7 cellular contexts compared by ENCODE assay signal in genomic region chr11:33970984-33971466, GRCh38.
DNase-seq lines count a peak whose midpoint lies in the region; ATAC-seq and TF ChIP-seq lines count a peak whose summit lies in the region.

No MANE protein-coding gene starts in this region.

- H3K9me3 ChIP-seq in DOHH2 (ENCODE audit: control insufficient read depth, insufficient read depth, low read length) (no peaks in the 10 kb centered on the region), H9 (ENCODE audit: control insufficient read depth, low read depth, low read length) (no peaks in the 10 kb centered on the region), cardiac muscle cell (ENCODE audit: low read depth) (no peaks in the 10 kb centered on the region)

- no peaks in the 10 kb centered on the region for H3K23me2 ChIP-seq in H9 (ENCODE audit: insufficient read length, low read depth, low read length, poor library complexity, severe bottlenecking)

- H4K91ac ChIP-seq in H9 (ENCODE audit: insufficient read length, low read depth, low read length): no peak overlapping the region

- no peak overlapping the region for H2BK120ac ChIP-seq in H9 (ENCODE audit: low read depth, low read length, poor library complexity, severe bottlenecking)

- no peak overlapping the region for H3K4ac ChIP-seq in H9 (ENCODE audit: low read depth, low read length)

- POLR2A ChIA-PET in activated B cell treated with CpG ODN at 0.5 μM for 24 hours (lab: Charles Lee): interaction anchor here (1.3 to 1.6 kb wide), 4 partner anchors 58 to 112 kb away, joined by 3 to 6 read pairs (median 4); no protein-coding TSS in a partner anchor

- H3T11ph ChIP-seq in H9 (ENCODE audit: low read length): no peak overlapping the region

- no peak overlapping the region for H4K8ac ChIP-seq in H9 (replicated peaks; ENCODE audit: insufficient read length, low read depth, low read length)

- no peaks in the 10 kb centered on the region for H3K79me1 ChIP-seq in H9 (ENCODE audit: insufficient read depth, low read depth, low read length, poor library complexity, severe bottlenecking)

- H3K4me1 Mint-ChIP-seq in H9 (no peaks in the 10 kb centered on the region), activated B cell treated with CpG ODN at 0.5 μM for 24 hours (peaks cover 5% of the 10 kb centered on the region)
- no peaks in the 10 kb centered on the region for H3K4me1 Mint-ChIP-seq in T-helper 2 cell treated with Interferon-gamma antibody and Interleukin-4, amounts not matched to agents 5 μg/mL and 100 μg/mL, for 36 hours (ENCODE audit: low read depth)

- peaks cover 5% of the 10 kb centered on the region; the same call in 1 of the 2 replicates for H3K27me3 ChIP-seq in DOHH2 (ENCODE audit: control insufficient read depth, low read length)
- no peaks in the 10 kb centered on the region for H3K27me3 ChIP-seq in H9 (ENCODE audit: insufficient read depth, low read length)
- no peaks in the 10 kb centered on the region for H3K27me3 ChIP-seq in cardiac muscle cell

- ATAC-seq in activated B cell treated with CpG ODN at 0.5 μM for 24 hours (ENCODE audit: low read depth): peak; percentile 87

- no CpG with 5 or more reads among the region's 8 CpGs for WGBS in H9 (ENCODE audit: extremely low coverage, insufficient read length, low lambda C conversion rate)

- H3F3A ChIP-seq in DOHH2 (ENCODE audit: control insufficient read depth, insufficient read depth): no peaks in the 10 kb centered on the region

- H4K20me1 ChIP-seq in DOHH2 (ENCODE audit: control insufficient read depth, insufficient read depth, low read depth, low read length) (no peaks in the 10 kb centered on the region), H9 (ENCODE audit: control insufficient read depth, insufficient read depth, insufficient read length) (no peaks in the 10 kb centered on the region)

- no peak overlapping the region for H3K23ac ChIP-seq in H9 (ENCODE audit: insufficient read length, low read depth, low read length)

- no peak overlapping the region for H2BK12ac ChIP-seq in H9 (ENCODE audit: insufficient read length, low read depth, low read length)

- H3K9me3 Mint-ChIP-seq in H9: no peaks in the 10 kb centered on the region
- no peaks in the 10 kb centered on the region for H3K9me3 Mint-ChIP-seq in activated B cell treated with CpG ODN at 0.5 μM for 24 hours
- no peaks in the 10 kb centered on the region for H3K9me3 Mint-ChIP-seq in T-helper 2 cell treated with Interferon-gamma antibody and Interleukin-4, amounts not matched to agents 5 μg/mL and 100 μg/mL, for 36 hours

- H3K56ac ChIP-seq in H9 (ENCODE audit: insufficient read length, low read depth, low read length): no peak overlapping the region

- no peak overlapping the region for H2BK20ac ChIP-seq in H9 (ENCODE audit: low read depth, low read length, poor library complexity, severe bottlenecking)

- H3K27ac Mint-ChIP-seq in H9 (no peak overlapping the region), activated B cell treated with CpG ODN at 0.5 μM for 24 hours (no peak overlapping the region)
- H3K27ac Mint-ChIP-seq in T-helper 2 cell treated with Interferon-gamma antibody and Interleukin-4, amounts not matched to agents 5 μg/mL and 100 μg/mL, for 36 hours: no peak overlapping the region

- no peaks in the 10 kb centered on the region for H3K79me2 ChIP-seq in DOHH2 (ENCODE audit: control insufficient read depth, low read length)
- H3K79me2 ChIP-seq in H9 (ENCODE audit: insufficient read depth, low read length): no peaks in the 10 kb centered on the region

- no peak overlapping the region for H3K9ac ChIP-seq in H9 (ENCODE audit: extremely low read depth, insufficient read length, low read length)

- DNase-seq in H9 (peak; percentile 51), NCI-H2029 treated with DMSO at 0.1 percent for 48 hours (lab: John Stamatoyannopoulos, UW) (peak; percentile 43), activated B cell treated with CpG ODN at 0.5 μM for 24 hours (no peak), cardiac muscle cell (ENCODE audit: low read depth in 1 of 2, low spot score in 1 of 2) (peak; percentile 70 to 77), pulmonary artery endothelial cell (ENCODE audit: low read depth, low spot score) (peak; percentile 27)
- DNase-seq in T-helper 2 cell treated with Interferon-gamma antibody and Interleukin-4, amounts not matched to agents 5 μg/mL and 100 μg/mL, for 36 hours (ENCODE audit: low spot score): no peak

- TF ChIP-seq CTCF in DOHH2 (IDR thresholded peaks at IDR 0.05; ENCODE audit: low read depth, low read length, poor library complexity, severe bottlenecking): peak; percentile 88
- TF ChIP-seq CTCF in H9 (conservative IDR thresholded peaks at IDR 0.05): peak; percentile 76
- no peak for TF ChIP-seq CTCF in activated B cell treated with CpG ODN at 0.5 μM for 24 hours (IDR thresholded peaks at IDR 0.05)
- TF ChIP-seq CTCF in cardiac muscle cell (IDR thresholded peaks at IDR 0.05; ENCODE audit: low read depth, low read length): peak; percentile 76

- H3K9me2 ChIP-seq in DOHH2 (replicated peaks; ENCODE audit: control insufficient read depth, low read length): no peaks in the 10 kb centered on the region

- H3K4me1 ChIP-seq in DOHH2 (ENCODE audit: control insufficient read depth, low read length) (peaks cover 30% of the 10 kb centered on the region), H9 (ENCODE audit: insufficient read depth, low read length) (no peaks in the 10 kb centered on the region), cardiac muscle cell (ENCODE audit: low read depth) (no peaks in the 10 kb centered on the region)

- no peak overlapping the region for H3K18ac ChIP-seq in H9 (ENCODE audit: insufficient read length, low read depth, low read length)

- H2AFZ ChIP-seq in H9 (ENCODE audit: low read length): peak overlapping the region; percentile 6

- no peaks in the 10 kb centered on the region for H3K36me3 ChIP-seq in DOHH2 (ENCODE audit: control insufficient read depth, low read length)
- no peaks in the 10 kb centered on the region for H3K36me3 ChIP-seq in cardiac muscle cell

- CTCF ChIA-PET in activated B cell treated with CpG ODN at 0.5 μM for 24 hours (lab: Charles Lee): interaction anchor here (0.6 to 5.5 kb wide), 26 partner anchors 9 to 387 kb away, joined by 3 to 99 read pairs (median 5); partner anchors contain the start of gene ABTB2

- H2BK5ac ChIP-seq in H9 (ENCODE audit: insufficient read length, low read length): no peak overlapping the region

- H3K27me3 Mint-ChIP-seq in H9 (ENCODE audit: low read depth): peaks cover 1% of the 10 kb centered on the region
- H3K27me3 Mint-ChIP-seq in activated B cell treated with CpG ODN at 0.5 μM for 24 hours: peaks cover 4% of the 10 kb centered on the region
- peaks cover 9% of the 10 kb centered on the region for H3K27me3 Mint-ChIP-seq in T-helper 2 cell treated with Interferon-gamma antibody and Interleukin-4, amounts not matched to agents 5 μg/mL and 100 μg/mL, for 36 hours (ENCODE audit: low read depth)

- H3K36me3 Mint-ChIP-seq in H9 (ENCODE audit: insufficient read depth in 1 of 3, low read depth in 3 of 3) (no peaks in the 10 kb centered on the region), activated B cell treated with CpG ODN at 0.5 μM for 24 hours (ENCODE audit: low read depth) (no peaks in the 10 kb centered on the region)
- H3K36me3 Mint-ChIP-seq in T-helper 2 cell treated with Interferon-gamma antibody and Interleukin-4, amounts not matched to agents 5 μg/mL and 100 μg/mL, for 36 hours (ENCODE audit: low read depth): no peaks in the 10 kb centered on the region

- H3K4me2 ChIP-seq in DOHH2 (ENCODE audit: low read length): peak overlapping the region; percentile 8; the same call in 1 of the 2 replicates
- no peak overlapping the region for H3K4me2 ChIP-seq in H9 (ENCODE audit: insufficient read depth, insufficient read length, low read length)

- no peak overlapping the region for H3K14ac ChIP-seq in H9 (ENCODE audit: insufficient read depth, low read length)

- no peak overlapping the region for H3K4me3 Mint-ChIP-seq in H9
- H3K4me3 Mint-ChIP-seq in activated B cell treated with CpG ODN at 0.5 μM for 24 hours: no peak overlapping the region
- H3K4me3 Mint-ChIP-seq in T-helper 2 cell treated with Interferon-gamma antibody and Interleukin-4, amounts not matched to agents 5 μg/mL and 100 μg/mL, for 36 hours: no peak overlapping the region

- no peak overlapping the region for H2AK5ac ChIP-seq in H9 (ENCODE audit: insufficient read length, low read length)

- no peak overlapping the region for H4K5ac ChIP-seq in H9 (ENCODE audit: insufficient read length, low read depth, low read length)

- H3K4me3 ChIP-seq in DOHH2 (ENCODE audit: low read length) (no peak overlapping the region), cardiac muscle cell (no peak overlapping the region)

- intact Hi-C loops in activated B cell treated with CpG ODN at 0.5 μM for 24 hours (cut with micrococcal nuclease): loop anchor here (1.0 kb wide), 5 partner anchors 17 to 163 kb away; no protein-coding TSS in a partner anchor

- no peak overlapping the region for H2BK15ac ChIP-seq in H9 (ENCODE audit: low read depth, low read length)

- H3K27ac ChIP-seq in DOHH2 (ENCODE audit: low read depth, low read length) (no peak overlapping the region), H9 (ENCODE audit: insufficient read length, low read depth, low read length) (no peak overlapping the region), cardiac muscle cell (no peak overlapping the region)

Comparison
In these comparisons a context has a peak if more than half of its experiments do, and no peak if none do; other contexts are left out.
1. DNase-seq: peak in H9 (single experiment), NCI-H2029 treated with DMSO at 0.1 percent for 48 hours (single experiment), cardiac muscle cell (2 of 2) and pulmonary artery endothelial cell (single experiment); none in activated B cell treated with CpG ODN at 0.5 μM for 24 hours (single experiment) and T-helper 2 cell treated with Interferon-gamma antibody and Interleukin-4, amounts not matched to agents 5 μg/mL and 100 μg/mL, for 36 hours (single experiment).